Comparison of ENCODE assay signal across 1 cellular context in genomic region chr6:12245763-12246720, GRCh38.
TF ChIP-seq lines count a peak whose summit lies in the region.

No MANE protein-coding gene starts in this region.

TF ChIP-seq in GM23338, 12 proteins besides CTCF, POLR2A, EP300 and RAD21 (continued from another document):
- TF ChIP-seq ZNF462 (CRISPR knock-in tag; IDR thresholded peaks at IDR 0.05), result no peak
- TF ChIP-seq ETS1 (IDR thresholded peaks at IDR 0.05), result no peak
- no peak for TF ChIP-seq JUNB (IDR thresholded peaks at IDR 0.05; ENCODE audit: unreplicated experiment)
- no peak for TF ChIP-seq ZNF114 (CRISPR knock-in tag; IDR thresholded peaks at IDR 0.05)
- TF ChIP-seq CREB1 (CRISPR knock-in tag; IDR thresholded peaks at IDR 0.05; ENCODE audit: low read depth), result no peak
- TF ChIP-seq POLR2AphosphoS5 (IDR thresholded peaks at IDR 0.05; ENCODE audit: low read depth), result no peak
- TF ChIP-seq EZH2phosphoT487 (IDR thresholded peaks at IDR 0.05; ENCODE audit: unreplicated experiment), result no peak
- no peak for TF ChIP-seq NANOG (IDR thresholded peaks at IDR 0.05; ENCODE audit: borderline replicate concordance)
